8 cellular contexts compared by ENCODE assay signal in the genomic region with DNA sequence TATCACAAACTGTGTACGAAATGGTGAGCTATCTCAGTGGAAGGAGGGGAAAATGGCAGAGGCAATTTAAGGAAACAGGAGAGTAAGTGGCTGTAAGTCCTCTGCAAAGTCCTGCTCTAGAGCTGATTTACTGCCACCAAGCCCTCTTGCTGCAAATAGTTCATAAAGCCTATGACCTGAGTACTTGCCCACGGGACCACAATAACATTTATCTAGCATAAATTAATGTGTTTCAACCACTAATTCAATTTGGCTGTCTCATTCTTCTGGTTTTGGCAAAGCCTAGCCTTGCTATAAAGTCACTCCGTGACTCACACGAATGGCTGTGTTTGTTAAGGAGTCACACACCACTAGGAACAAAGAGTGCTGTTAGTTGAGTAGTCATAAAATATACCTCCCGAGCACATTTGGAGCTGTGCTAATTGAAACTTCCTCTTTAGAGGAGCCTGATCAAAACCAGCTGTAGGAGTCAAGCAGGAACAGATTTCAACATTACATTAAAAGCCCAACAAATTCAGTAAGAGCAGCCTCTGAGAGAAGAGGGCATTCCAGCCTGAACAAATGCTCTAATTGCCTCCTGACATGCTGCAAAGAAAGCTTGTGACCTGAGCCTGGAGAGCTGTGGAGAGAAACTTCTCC.
DNase-seq lines count a peak whose midpoint lies in the region; ATAC-seq lines count a peak whose summit lies in the region.

No MANE protein-coding gene starts in this region.

- peak overlapping the region; percentile 66 for H3K27ac ChIP-seq in skeletal muscle tissue (ENCODE audit: low read depth, low read length)

- DNase-seq in GM03348 (ENCODE audit: low spot score), result peak; percentile 78
- peak; percentile 87 for DNase-seq in NCI-H2029 (lab: John Stamatoyannopoulos, UW)
- peak; percentile 88 for DNase-seq in amniotic stem cell (lab: John Stamatoyannopoulos, UW)
- DNase-seq in hippocampal formation (lab: John Stamatoyannopoulos, UW), result peak; percentile 51 to 89
- DNase-seq in activated T-helper 2 cell treated with anti-CD3 and anti-CD28 coated beads, Interferon-gamma antibody, Interleukin-2, Interleukin-4, amounts not matched to agents 10 μg/mL and 5 μg/mL and 100 μg/mL, durations not matched to agents 14 hours and 24 hours and 36 hours (ENCODE audit: low spot score), result no peak

- peak overlapping the region in 2 of 3 donors; percentile 27 to 44 for H3K9ac ChIP-seq in skeletal muscle tissue (ENCODE audit: low read depth in 1 of 3, low read length in 3 of 3)

- H3K4me1 ChIP-seq in skeletal muscle tissue (ENCODE audit: control insufficient read depth in 3 of 3, insufficient read depth in 3 of 3, low read length in 3 of 3), result peaks cover 0 to 20% (median 15%) of the 10 kb centered on the region in 3 donors

- no peak overlapping the region for H3K27ac Mint-ChIP-seq in activated T-helper 2 cell treated with anti-CD3 and anti-CD28 coated beads, Interferon-gamma antibody, Interleukin-2, Interleukin-4, amounts not matched to agents 10 μg/mL and 5 μg/mL and 100 μg/mL, durations not matched to agents 14 hours and 24 hours and 36 hours

- no peaks in the 10 kb centered on the region for H3K27me3 Mint-ChIP-seq in activated T-helper 2 cell treated with anti-CD3 and anti-CD28 coated beads, Interferon-gamma antibody, Interleukin-2, Interleukin-4, amounts not matched to agents 10 μg/mL and 5 μg/mL and 100 μg/mL, durations not matched to agents 14 hours and 24 hours and 36 hours (ENCODE audit: low read depth)

- H3K27me3 ChIP-seq in skeletal muscle tissue (ENCODE audit: control insufficient read depth in 3 of 3, insufficient read depth in 3 of 3, low read length in 3 of 3), result no peaks in the 10 kb centered on the region

- no peaks in the 10 kb centered on the region for H3K9me3 ChIP-seq in skeletal muscle tissue (ENCODE audit: control insufficient read depth in 3 of 3, low read length in 3 of 3)

- no peaks in the 10 kb centered on the region for H3K36me3 Mint-ChIP-seq in activated T-helper 2 cell treated with anti-CD3 and anti-CD28 coated beads, Interferon-gamma antibody, Interleukin-2, Interleukin-4, amounts not matched to agents 10 μg/mL and 5 μg/mL and 100 μg/mL, durations not matched to agents 14 hours and 24 hours and 36 hours (ENCODE audit: low read depth)

- peak overlapping the region in 2 of 3 donors; percentile 10 to 26 for H3K4me3 ChIP-seq in skeletal muscle tissue (ENCODE audit: low read length in 3 of 3)

- ATAC-seq in HG03039 (IDR thresholded peaks at IDR 0.05; ENCODE audit: unreplicated experiment) (no peak), GM21526 (IDR thresholded peaks at IDR 0.05; ENCODE audit: low FRiP score, unreplicated experiment) (no peak)

- no peaks in the 10 kb centered on the region for H3K36me3 ChIP-seq in skeletal muscle tissue (ENCODE audit: control insufficient read depth in 3 of 3, insufficient read depth in 3 of 3, low read length in 3 of 3)

- no peaks in the 10 kb centered on the region for H3K4me1 Mint-ChIP-seq in activated T-helper 2 cell treated with anti-CD3 and anti-CD28 coated beads, Interferon-gamma antibody, Interleukin-2, Interleukin-4, amounts not matched to agents 10 μg/mL and 5 μg/mL and 100 μg/mL, durations not matched to agents 14 hours and 24 hours and 36 hours (ENCODE audit: low read depth)

- H3K4me3 Mint-ChIP-seq in activated T-helper 2 cell treated with anti-CD3 and anti-CD28 coated beads, Interferon-gamma antibody, Interleukin-2, Interleukin-4, amounts not matched to agents 10 μg/mL and 5 μg/mL and 100 μg/mL, durations not matched to agents 14 hours and 24 hours and 36 hours (ENCODE audit: low read depth), result no peak overlapping the region

- H3K9me3 Mint-ChIP-seq in activated T-helper 2 cell treated with anti-CD3 and anti-CD28 coated beads, Interferon-gamma antibody, Interleukin-2, Interleukin-4, amounts not matched to agents 10 μg/mL and 5 μg/mL and 100 μg/mL, durations not matched to agents 14 hours and 24 hours and 36 hours, result peaks cover 4% of the 10 kb centered on the region

- intact Hi-C loops in activated T-helper 2 cell treated with anti-CD3 and anti-CD28 coated beads, Interferon-gamma antibody, Interleukin-2, Interleukin-4, amounts not matched to agents 10 μg/mL and 5 μg/mL and 100 μg/mL, durations not matched to agents 14 hours and 24 hours and 36 hours (cut with micrococcal nuclease), result no loop called here
